Comparison of ENCODE assay signal across 1 cellular context in the genomic region with DNA sequence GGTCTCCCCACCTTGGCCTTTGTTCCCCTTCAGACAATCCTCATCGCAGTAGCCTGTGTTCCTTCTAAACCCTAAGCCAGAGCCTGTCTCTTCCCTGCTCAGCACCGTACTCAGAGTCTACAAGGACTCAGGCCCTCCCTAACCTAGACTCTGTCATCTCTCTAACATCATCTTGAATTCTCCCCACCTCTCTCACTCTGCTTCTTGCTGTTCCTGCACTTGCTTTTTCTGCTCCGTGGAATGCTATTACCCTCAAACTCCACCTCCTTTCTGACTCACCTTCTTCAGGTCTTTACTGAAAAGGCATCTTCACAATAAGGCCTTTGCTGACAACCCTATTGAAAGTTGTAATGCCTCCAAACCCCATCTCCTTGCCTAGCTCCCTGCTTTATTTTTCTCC.
TF ChIP-seq lines count a peak whose summit lies in the region.

No MANE protein-coding gene starts in this region.

TF ChIP-seq in GM23338, 12 proteins besides CTCF, POLR2A, EP300 and RAD21:
- TF ChIP-seq, protein P1, sequence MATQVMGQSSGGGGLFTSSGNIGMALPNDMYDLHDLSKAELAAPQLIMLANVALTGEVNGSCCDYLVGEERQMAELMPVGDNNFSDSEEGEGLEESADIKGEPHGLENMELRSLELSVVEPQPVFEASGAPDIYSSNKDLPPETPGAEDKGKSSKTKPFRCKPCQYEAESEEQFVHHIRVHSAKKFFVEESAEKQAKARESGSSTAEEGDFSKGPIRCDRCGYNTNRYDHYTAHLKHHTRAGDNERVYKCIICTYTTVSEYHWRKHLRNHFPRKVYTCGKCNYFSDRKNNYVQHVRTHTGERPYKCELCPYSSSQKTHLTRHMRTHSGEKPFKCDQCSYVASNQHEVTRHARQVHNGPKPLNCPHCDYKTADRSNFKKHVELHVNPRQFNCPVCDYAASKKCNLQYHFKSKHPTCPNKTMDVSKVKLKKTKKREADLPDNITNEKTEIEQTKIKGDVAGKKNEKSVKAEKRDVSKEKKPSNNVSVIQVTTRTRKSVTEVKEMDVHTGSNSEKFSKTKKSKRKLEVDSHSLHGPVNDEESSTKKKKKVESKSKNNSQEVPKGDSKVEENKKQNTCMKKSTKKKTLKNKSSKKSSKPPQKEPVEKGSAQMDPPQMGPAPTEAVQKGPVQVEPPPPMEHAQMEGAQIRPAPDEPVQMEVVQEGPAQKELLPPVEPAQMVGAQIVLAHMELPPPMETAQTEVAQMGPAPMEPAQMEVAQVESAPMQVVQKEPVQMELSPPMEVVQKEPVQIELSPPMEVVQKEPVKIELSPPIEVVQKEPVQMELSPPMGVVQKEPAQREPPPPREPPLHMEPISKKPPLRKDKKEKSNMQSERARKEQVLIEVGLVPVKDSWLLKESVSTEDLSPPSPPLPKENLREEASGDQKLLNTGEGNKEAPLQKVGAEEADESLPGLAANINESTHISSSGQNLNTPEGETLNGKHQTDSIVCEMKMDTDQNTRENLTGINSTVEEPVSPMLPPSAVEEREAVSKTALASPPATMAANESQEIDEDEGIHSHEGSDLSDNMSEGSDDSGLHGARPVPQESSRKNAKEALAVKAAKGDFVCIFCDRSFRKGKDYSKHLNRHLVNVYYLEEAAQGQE (IDR thresholded peaks at IDR 0.05; ENCODE audit: unreplicated experiment) = no peak
- TF ChIP-seq POLR2AphosphoS5 (IDR thresholded peaks at IDR 0.05; ENCODE audit: low read depth) (no peak), EZH2 (IDR thresholded peaks at IDR 0.05; ENCODE audit: low read depth, unreplicated experiment) (no peak), EZH2phosphoT487 (IDR thresholded peaks at IDR 0.05; ENCODE audit: unreplicated experiment) (no peak), NANOG (IDR thresholded peaks at IDR 0.05; ENCODE audit: borderline replicate concordance) (no peak), ZNF114 (CRISPR knock-in tag; IDR thresholded peaks at IDR 0.05) (no peak), CREB1 (CRISPR knock-in tag; IDR thresholded peaks at IDR 0.05; ENCODE audit: low read depth) (no peak), JUNB (IDR thresholded peaks at IDR 0.05; ENCODE audit: unreplicated experiment) (no peak), STAT1 (IDR thresholded peaks at IDR 0.05; ENCODE audit: unreplicated experiment) (no peak), ZNF331 (CRISPR knock-in tag; IDR thresholded peaks at IDR 0.05; ENCODE audit: low read depth) (no peak)
- TF ChIP-seq, protein P2, sequence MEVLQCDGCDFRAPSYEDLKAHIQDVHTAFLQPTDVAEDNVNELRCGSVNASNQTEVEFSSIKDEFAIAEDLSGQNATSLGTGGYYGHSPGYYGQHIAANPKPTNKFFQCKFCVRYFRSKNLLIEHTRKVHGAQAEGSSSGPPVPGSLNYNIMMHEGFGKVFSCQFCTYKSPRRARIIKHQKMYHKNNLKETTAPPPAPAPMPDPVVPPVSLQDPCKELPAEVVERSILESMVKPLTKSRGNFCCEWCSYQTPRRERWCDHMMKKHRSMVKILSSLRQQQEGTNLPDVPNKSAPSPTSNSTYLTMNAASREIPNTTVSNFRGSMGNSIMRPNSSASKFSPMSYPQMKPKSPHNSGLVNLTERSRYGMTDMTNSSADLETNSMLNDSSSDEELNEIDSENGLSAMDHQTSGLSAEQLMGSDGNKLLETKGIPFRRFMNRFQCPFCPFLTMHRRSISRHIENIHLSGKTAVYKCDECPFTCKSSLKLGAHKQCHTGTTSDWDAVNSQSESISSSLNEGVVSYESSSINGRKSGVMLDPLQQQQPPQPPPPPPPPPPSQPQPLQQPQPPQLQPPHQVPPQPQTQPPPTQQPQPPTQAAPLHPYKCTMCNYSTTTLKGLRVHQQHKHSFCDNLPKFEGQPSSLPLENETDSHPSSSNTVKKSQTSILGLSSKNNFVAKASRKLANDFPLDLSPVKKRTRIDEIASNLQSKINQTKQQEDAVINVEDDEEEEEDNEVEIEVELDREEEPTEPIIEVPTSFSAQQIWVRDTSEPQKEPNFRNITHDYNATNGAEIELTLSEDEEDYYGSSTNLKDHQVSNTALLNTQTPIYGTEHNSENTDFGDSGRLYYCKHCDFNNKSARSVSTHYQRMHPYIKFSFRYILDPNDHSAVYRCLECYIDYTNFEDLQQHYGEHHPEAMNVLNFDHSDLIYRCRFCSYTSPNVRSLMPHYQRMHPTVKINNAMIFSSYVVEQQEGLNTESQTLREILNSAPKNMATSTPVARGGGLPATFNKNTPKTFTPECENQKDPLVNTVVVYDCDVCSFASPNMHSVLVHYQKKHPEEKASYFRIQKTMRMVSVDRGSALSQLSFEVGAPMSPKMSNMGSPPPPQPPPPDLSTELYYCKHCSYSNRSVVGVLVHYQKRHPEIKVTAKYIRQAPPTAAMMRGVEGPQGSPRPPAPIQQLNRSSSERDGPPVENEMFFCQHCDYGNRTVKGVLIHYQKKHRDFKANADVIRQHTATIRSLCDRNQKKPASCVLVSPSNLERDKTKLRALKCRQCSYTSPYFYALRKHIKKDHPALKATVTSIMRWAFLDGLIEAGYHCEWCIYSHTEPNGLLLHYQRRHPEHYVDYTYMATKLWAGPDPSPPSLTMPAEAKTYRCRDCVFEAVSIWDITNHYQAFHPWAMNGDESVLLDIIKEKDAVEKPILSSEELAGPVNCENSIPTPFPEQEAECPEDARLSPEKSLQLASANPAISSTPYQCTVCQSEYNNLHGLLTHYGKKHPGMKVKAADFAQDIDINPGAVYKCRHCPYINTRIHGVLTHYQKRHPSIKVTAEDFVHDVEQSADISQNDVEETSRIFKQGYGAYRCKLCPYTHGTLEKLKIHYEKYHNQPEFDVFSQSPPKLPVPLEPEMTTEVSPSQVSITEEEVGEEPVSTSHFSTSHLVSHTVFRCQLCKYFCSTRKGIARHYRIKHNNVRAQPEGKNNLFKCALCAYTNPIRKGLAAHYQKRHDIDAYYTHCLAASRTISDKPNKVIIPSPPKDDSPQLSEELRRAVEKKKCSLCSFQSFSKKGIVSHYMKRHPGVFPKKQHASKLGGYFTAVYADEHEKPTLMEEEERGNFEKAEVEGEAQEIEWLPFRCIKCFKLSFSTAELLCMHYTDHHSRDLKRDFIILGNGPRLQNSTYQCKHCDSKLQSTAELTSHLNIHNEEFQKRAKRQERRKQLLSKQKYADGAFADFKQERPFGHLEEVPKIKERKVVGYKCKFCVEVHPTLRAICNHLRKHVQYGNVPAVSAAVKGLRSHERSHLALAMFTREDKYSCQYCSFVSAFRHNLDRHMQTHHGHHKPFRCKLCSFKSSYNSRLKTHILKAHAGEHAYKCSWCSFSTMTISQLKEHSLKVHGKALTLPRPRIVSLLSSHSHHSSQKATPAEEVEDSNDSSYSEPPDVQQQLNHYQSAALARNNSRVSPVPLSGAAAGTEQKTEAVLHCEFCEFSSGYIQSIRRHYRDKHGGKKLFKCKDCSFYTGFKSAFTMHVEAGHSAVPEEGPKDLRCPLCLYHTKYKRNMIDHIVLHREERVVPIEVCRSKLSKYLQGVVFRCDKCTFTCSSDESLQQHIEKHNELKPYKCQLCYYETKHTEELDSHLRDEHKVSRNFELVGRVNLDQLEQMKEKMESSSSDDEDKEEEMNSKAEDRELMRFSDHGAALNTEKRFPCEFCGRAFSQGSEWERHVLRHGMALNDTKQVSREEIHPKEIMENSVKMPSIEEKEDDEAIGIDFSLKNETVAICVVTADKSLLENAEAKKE (CRISPR knock-in tag; IDR thresholded peaks at IDR 0.05) = no peak
- TF ChIP-seq, protein P3, sequence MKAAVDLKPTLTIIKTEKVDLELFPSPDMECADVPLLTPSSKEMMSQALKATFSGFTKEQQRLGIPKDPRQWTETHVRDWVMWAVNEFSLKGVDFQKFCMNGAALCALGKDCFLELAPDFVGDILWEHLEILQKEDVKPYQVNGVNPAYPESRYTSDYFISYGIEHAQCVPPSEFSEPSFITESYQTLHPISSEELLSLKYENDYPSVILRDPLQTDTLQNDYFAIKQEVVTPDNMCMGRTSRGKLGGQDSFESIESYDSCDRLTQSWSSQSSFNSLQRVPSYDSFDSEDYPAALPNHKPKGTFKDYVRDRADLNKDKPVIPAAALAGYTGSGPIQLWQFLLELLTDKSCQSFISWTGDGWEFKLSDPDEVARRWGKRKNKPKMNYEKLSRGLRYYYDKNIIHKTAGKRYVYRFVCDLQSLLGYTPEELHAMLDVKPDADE (IDR thresholded peaks at IDR 0.05) = no peak
TF ChIP-seq in GM23338: peak in this region for 0.
